ENCODE assay signal across 24 cellular contexts in genomic region chr5:55724276-55724675, GRCh38. TPM values are rescaled to one million over a fixed set of nuclear protein-coding genes. Genes with fewer than 3 reads are reported as not detected.
"Had no signal": no experiment of that assay in that cellular context is flagged by ENCODE, and none has a peak within 500 bp of the region (broad histone marks: within the 10 kb centered on the region; RNA-seq: fewer than 3 reads in every experiment).

No MANE protein-coding gene starts in this region.

- H3K9me3 ChIP-seq: colonic mucosa, heart left ventricle, mucosa of descending colon, neutrophil, psoas muscle, tibial artery, upper lobe of left lung, uterus had no signal

- H3K4me1 ChIP-seq: colonic mucosa, heart left ventricle, psoas muscle, tibial artery, upper lobe of left lung, uterus had no signal

- H3K27ac ChIP-seq: colonic mucosa, heart left ventricle, neutrophil, psoas muscle, tibial artery, upper lobe of left lung, uterus had no signal

- ATAC-seq: heart left ventricle; mucosa of descending colon; naive thymus-derived CD8-positive, alpha-beta T cell; psoas muscle; stimulated activated effector memory CD8-positive, alpha-beta T cell treated with anti-CD3 and anti-CD28 coated beads, Interleukin-12 subunit alpha, Interleukin-12 subunit beta, amount 100 ng/mL, for 72 hours; stimulated activated naive CD8-positive, alpha-beta T cell treated with anti-CD3 and anti-CD28 coated beads, Interleukin-15, Interleukin-2, amounts not matched to agents 100 U/mL and 50 U/mL, for 24 hours had no signal

- FAIRE-seq: frontal cortex, islet of Langerhans, small intestine had no signal

- H3K4me3 ChIP-seq: colonic mucosa, heart left ventricle, mucosa of descending colon, psoas muscle, tibial artery, upper lobe of left lung, uterus had no signal

- H3K27me3 ChIP-seq: colonic mucosa, heart left ventricle, neutrophil, tibial artery, upper lobe of left lung, uterus had no signal

- DNase-seq: colonic mucosa; effector CD4-positive, alpha-beta T cell; endodermal cell; heart left ventricle; hippocampal formation; kidney glomerular epithelial cell; mucosa of descending colon; naive thymus-derived CD8-positive, alpha-beta T cell; psoas muscle; small intestine; stimulated activated CD4-positive, alpha-beta T cell treated with anti-CD3 and anti-CD28 coated beads, Interleukin-2, amount 100 ng/mL, for 48 hours; stimulated activated CD8-positive, alpha-beta memory T cell treated with anti-CD3 and anti-CD28 coated beads, Interleukin-4, amount 100 ng/mL, for 48 hours; stimulated activated naive CD8-positive, alpha-beta T cell treated with anti-CD3 and anti-CD28 coated beads, Interleukin-15, Interleukin-2, amounts not matched to agents 100 U/mL and 50 U/mL, for 24 hours; tibial artery; upper lobe of left lung; uterus had no signal

- H3K36me3 ChIP-seq: colonic mucosa, heart left ventricle, neutrophil, tibial artery, upper lobe of left lung, uterus had no signal

RNA-seq across cellular contexts. Expression of gene DDX4, which starts 13.6 kb away (rescaled TPM):
- total RNA-seq: colonic mucosa; dermis microvascular lymphatic vessel endothelial cell; endodermal cell; fibroblast of lung; glomerular endothelial cell; heart left ventricle; lower leg skin; mucosa of descending colon; naive thymus-derived CD8-positive, alpha-beta T cell; upper lobe of left lung had no signal
